ENCODE assay signal across 8 cellular contexts in the genomic region with DNA sequence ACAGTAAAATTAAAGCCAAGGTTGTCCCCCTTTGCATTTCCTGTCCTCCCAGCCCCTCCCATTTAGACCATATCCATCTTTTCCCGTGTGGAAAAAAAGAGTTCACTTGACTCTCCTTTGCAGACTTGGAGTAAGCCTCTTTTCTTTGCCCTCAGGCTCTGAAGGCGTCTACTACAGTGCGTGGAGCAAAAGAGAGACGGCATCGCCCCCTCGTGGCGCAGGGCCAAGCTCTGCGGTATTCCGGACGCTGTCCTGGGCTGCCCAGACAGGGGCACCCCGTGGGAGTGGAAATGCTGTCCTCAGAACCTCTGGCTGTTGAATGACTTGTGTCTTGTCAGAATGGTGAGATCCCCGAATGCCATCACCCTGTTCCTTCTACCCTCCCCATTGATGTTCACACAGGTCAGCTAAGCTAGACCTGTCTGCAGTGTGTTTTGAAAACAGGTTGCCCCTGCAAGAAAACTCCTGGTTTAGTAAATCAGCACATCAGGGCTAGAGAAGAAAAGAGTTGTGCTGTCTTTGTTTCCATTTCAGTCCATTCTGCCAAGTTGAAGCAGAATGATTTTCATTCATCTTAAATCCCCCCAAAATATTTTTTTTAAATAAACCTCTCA. TPM values are rescaled to one million over a fixed set of nuclear protein-coding genes. Genes with fewer than 3 reads are reported as not detected.
DNase-seq lines count a peak whose midpoint lies in the region; ATAC-seq and TF ChIP-seq lines count a peak whose summit lies in the region.

No MANE protein-coding gene starts in this region.

- ATAC-seq in memory B cell (ENCODE audit: low read depth) (peak; percentile 85), HG03097 (IDR thresholded peaks at IDR 0.05; ENCODE audit: low FRiP score, unreplicated experiment) (no peak)

- intact Hi-C loops in Calu3 (cut with micrococcal nuclease; ENCODE audit: unreplicated experiment) = loop anchor here (1.0 kb wide), 1 partner anchor 166 kb away; no protein-coding TSS in a partner anchor

- no peak overlapping the region for H3K4me3 Mint-ChIP-seq in Calu3 (ENCODE audit: low read depth, unreplicated experiment)
- no peak overlapping the region for H3K4me3 Mint-ChIP-seq in memory B cell

- TF ChIP-seq CTCF in Calu3 (IDR thresholded peaks at IDR 0.05; ENCODE audit: unreplicated experiment) = peak; percentile 93

- BruUV-seq in Calu3 (replicated peaks; lab: Mats Ljungman, UMichigan) = no TSS peak

- H3K27ac Mint-ChIP-seq in Calu3 (ENCODE audit: unreplicated experiment) (no peak overlapping the region), memory B cell (no peak overlapping the region)

- H3K36me3 Mint-ChIP-seq in Calu3 (ENCODE audit: insufficient read depth, unreplicated experiment) = no peaks in the 10 kb centered on the region
- H3K36me3 Mint-ChIP-seq in memory B cell = no peaks in the 10 kb centered on the region

- H3K4me1 Mint-ChIP-seq in Calu3 (ENCODE audit: low read depth, unreplicated experiment) (peaks cover 14% of the 10 kb centered on the region), memory B cell (peaks cover 7% of the 10 kb centered on the region)

- CTCF ChIA-PET in Calu3 (lab: Charles Lee) = interaction anchor here (1.0 to 1.6 kb wide), 4 partner anchors 39 to 398 kb away, joined by 3 to 13 read pairs (median 5); no protein-coding TSS in a partner anchor

- H3K27me3 Mint-ChIP-seq in Calu3 (ENCODE audit: unreplicated experiment) (no peaks in the 10 kb centered on the region), memory B cell (peaks cover 3% of the 10 kb centered on the region)

- no peaks in the 10 kb centered on the region for H3K9me3 Mint-ChIP-seq in Calu3 (ENCODE audit: low read depth, unreplicated experiment)
- no peaks in the 10 kb centered on the region for H3K9me3 Mint-ChIP-seq in memory B cell

- peak; percentile 95 for DNase-seq in Calu3
- DNase-seq in H4 (ENCODE audit: low spot score) = peak; percentile 76
- peak; percentile 63 for DNase-seq in NCI-H345 treated with DMSO at 0.1 percent for 48 hours (lab: John Stamatoyannopoulos, UW; ENCODE audit: unreplicated experiment)
- peak; percentile 80 for DNase-seq in activated CD4-positive, alpha-beta T cell treated with anti-CD3 and anti-CD28 coated beads for 48 hours
- DNase-seq in effector CD4-positive, alpha-beta T cell = peak; percentile 39
- peak; percentile 49 to 64 for DNase-seq in memory B cell (ENCODE audit: low spot score in 2 of 2)
- DNase-seq in stimulated activated CD8-positive, alpha-beta memory T cell treated with anti-CD3 and anti-CD28 coated beads, Interleukin-7, amount 100 ng/mL, for 4 hours (ENCODE audit: low read depth in 2 of 2) = peak; percentile 1 to 13

RNA-seq across cellular contexts. Expression of a gene that starts 12.3 kb away (rescaled TPM):
- not detected in 2 replicates for total RNA-seq in Calu3 (2022)
- not detected in 2 replicates for total RNA-seq in H4 (2014; rRNA removed; shearing (Covaris generic))

RNA-seq across cellular contexts. Expression of a gene that starts 37.9 kb away (rescaled TPM):
- total RNA-seq in Calu3 (2022) = 22.1 and 24.0 TPM in 2 replicates
- total RNA-seq in H4 (2014; rRNA removed; shearing (Covaris generic)) = 12.3 and 15.2 TPM in 2 replicates

Comparison
In these comparisons a context has a peak if more than half of its experiments do, and no peak if none do; other contexts are left out.
1. DNase-seq: peak in every context shown above with its lines; median percentile 95 in Calu3; 80 in activated CD4-positive, alpha-beta T cell treated with anti-CD3 and anti-CD28 coated beads for 48 hours; 76 in H4; 63 in NCI-H345 treated with DMSO at 0.1 percent for 48 hours; 56 in memory B cell; 39 in effector CD4-positive, alpha-beta T cell; 7 in stimulated activated CD8-positive, alpha-beta memory T cell treated with anti-CD3 and anti-CD28 coated beads, Interleukin-7, amount 100 ng/mL, for 4 hours.